In the genomic region with DNA sequence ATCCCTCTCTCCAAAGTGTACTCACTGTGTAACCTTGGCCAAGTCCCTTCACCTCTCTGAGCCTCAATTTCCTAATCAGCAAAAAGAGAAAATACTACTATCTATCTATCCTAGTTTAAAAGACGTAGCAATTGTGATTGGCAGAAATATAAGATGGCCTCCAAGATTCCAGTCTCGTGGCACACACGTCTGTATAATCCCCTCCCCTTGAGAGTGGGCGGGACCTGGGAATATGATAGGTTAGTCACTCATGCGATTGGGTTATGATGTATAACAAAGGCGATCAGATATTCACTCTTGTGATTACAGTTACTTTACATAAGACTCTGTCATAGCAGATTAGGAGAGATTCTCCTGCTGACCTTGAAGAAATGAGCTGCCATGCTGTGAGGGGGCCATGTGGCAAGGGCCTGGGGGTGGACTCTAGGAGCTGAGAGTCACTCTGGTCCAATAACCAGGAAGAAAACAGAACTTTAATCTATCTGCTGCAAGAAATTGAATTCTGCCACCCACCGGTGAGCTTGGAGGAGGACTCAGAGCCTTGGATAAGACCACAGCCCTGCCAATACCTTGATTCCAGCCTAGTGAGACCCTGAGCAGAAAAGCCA, we compare ENCODE assay signal across 1 cellular context.
TF ChIP-seq lines count a peak whose summit lies in the region.

No MANE protein-coding gene starts in this region.

TF ChIP-seq in K562, 482 proteins besides CTCF, POLR2A, EP300 and RAD21:
- peak in 1 of 2 experiments; percentile 14; a peak in 1 of 3 replicates for TF ChIP-seq CBX3 (IDR thresholded peaks at IDR 0.05; ENCODE audit: borderline replicate concordance in 1 of 2, low read length in 2 of 2)
- TF ChIP-seq MCM3 (IDR thresholded peaks at IDR 0.05): no peak
- TF ChIP-seq PPARD (CRISPR knock-in tag; IDR thresholded peaks at IDR 0.05): no peak
- TF ChIP-seq, protein P1, sequence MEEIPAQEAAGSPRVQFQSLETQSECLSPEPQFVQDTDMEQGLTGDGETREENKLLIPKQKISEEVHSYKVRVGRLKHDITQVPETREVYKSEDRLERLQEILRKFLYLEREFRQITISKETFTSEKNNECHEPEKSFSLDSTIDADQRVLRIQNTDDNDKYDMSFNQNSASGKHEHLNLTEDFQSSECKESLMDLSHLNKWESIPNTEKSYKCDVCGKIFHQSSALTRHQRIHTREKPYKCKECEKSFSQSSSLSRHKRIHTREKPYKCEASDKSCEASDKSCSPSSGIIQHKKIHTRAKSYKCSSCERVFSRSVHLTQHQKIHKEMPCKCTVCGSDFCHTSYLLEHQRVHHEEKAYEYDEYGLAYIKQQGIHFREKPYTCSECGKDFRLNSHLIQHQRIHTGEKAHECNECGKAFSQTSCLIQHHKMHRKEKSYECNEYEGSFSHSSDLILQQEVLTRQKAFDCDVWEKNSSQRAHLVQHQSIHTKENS (CRISPR knock-in tag; IDR thresholded peaks at IDR 0.05): no peak
- TF ChIP-seq RFX5 (IDR thresholded peaks at IDR 0.05; ENCODE audit: low read depth, low read length): no peak
- peak; percentile 77; the same call in 1 of the 2 replicates for TF ChIP-seq BRD4 (IDR thresholded peaks at IDR 0.05)
- no peak for TF ChIP-seq TCF7 (IDR thresholded peaks at IDR 0.05; ENCODE audit: borderline replicate concordance)
- no peak for TF ChIP-seq ARNT (IDR thresholded peaks at IDR 0.05)
- TF ChIP-seq RBM25 (IDR thresholded peaks at IDR 0.05; ENCODE audit: low read depth, low read length, severe bottlenecking): peak; percentile 67
- no peak for TF ChIP-seq ZFX (CRISPR knock-in tag; IDR thresholded peaks at IDR 0.05)
- no peak for TF ChIP-seq CC2D1A (IDR thresholded peaks at IDR 0.05)
- TF ChIP-seq, protein P2, sequence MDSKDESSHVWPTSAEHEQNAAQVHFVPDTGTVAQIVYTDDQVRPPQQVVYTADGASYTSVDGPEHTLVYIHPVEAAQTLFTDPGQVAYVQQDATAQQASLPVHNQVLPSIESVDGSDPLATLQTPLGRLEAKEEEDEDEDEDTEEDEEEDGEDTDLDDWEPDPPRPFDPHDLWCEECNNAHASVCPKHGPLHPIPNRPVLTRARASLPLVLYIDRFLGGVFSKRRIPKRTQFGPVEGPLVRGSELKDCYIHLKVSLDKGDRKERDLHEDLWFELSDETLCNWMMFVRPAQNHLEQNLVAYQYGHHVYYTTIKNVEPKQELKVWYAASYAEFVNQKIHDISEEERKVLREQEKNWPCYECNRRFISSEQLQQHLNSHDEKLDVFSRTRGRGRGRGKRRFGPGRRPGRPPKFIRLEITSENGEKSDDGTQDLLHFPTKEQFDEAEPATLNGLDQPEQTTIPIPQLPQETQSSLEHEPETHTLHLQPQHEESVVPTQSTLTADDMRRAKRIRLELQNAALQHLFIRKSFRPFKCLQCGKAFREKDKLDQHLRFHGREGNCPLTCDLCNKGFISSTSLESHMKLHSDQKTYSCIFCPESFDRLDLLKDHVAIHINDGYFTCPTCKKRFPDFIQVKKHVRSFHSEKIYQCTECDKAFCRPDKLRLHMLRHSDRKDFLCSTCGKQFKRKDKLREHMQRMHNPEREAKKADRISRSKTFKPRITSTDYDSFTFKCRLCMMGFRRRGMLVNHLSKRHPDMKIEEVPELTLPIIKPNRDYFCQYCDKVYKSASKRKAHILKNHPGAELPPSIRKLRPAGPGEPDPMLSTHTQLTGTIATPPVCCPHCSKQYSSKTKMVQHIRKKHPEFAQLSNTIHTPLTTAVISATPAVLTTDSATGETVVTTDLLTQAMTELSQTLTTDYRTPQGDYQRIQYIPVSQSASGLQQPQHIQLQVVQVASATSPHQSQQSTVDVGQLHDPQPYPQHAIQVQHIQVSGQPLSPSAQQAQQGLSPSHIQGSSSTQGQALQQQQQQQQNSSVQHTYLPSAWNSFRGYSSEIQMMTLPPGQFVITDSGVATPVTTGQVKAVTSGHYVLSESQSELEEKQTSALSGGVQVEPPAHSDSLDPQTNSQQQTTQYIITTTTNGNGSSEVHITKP (IDR thresholded peaks at IDR 0.05; ENCODE audit: partially characterized antibody): no peak
